ENCODE assay signal across 33 cellular contexts in genomic region chr19:50286443-50286842, GRCh38. TPM values are rescaled to one million over a fixed set of nuclear protein-coding genes. Genes with fewer than 3 reads are reported as not detected.
DNase-seq lines count a peak whose midpoint lies in the region; ATAC-seq lines count a peak whose summit lies in the region.
"Had no signal": no experiment of that assay in that cellular context is flagged by ENCODE, and none has a peak within 500 bp of the region (broad histone marks: within the 10 kb centered on the region; RNA-seq: fewer than 3 reads in every experiment).

No MANE protein-coding gene starts in this region.

- no peak overlapping the region for H3K4me3 ChIP-seq in neuronal stem cell (ENCODE audit: low read length in 2 of 2)
- H3K4me3 ChIP-seq: A549; BLaER1; BLaER1 treated with 17β-estradiol and CSF1 and Interleukin-3, amounts not matched to agents 10 nM and 100 nM had no signal

- no peak overlapping the region for H3K4ac ChIP-seq in neuronal stem cell (ENCODE audit: low read length)

- peaks cover 9 to 12% of the 10 kb centered on the region in 2 donors for H3K9me3 ChIP-seq in neuronal stem cell (replicated peaks in 1 of 2; ENCODE audit: control insufficient read depth in 2 of 2, insufficient read depth in 1 of 2, low read depth in 1 of 2, low read length in 2 of 2)
- H3K9me3 ChIP-seq: BE2C had no signal

- H3K79me1 ChIP-seq in neuronal stem cell (ENCODE audit: low read depth, low read length) = no peaks in the 10 kb centered on the region

- H3K14ac ChIP-seq in neuronal stem cell (ENCODE audit: low read length) = peak overlapping the region; percentile 71

- peak; percentile 19 for DNase-seq in activated effector memory CD4-positive, alpha-beta T cell treated with anti-CD3 and anti-CD28 coated beads, Interleukin-2, amount 50 U/mL, for 16 hours
- no peak for DNase-seq in activated effector memory CD4-positive, alpha-beta T cell treated with Interleukin-2 at 50 U/mL for 16 hours
- no peak for DNase-seq in neuronal stem cell (ENCODE audit: low spot score)
- peak; percentile 71 for DNase-seq in posterior vena cava (ENCODE audit: low spot score)
- DNase-seq in DMS114 treated with DMSO at 0.1 percent for 48 hours (lab: John Stamatoyannopoulos, UW; ENCODE audit: unreplicated experiment) = no peak
- DNase-seq: 8988T; ACHN; AML-193; BE2C; C1 segment of cervical spinal cord; Caco-2; Calu3; CD4-positive, alpha-beta memory T cell; CD4-positive, alpha-beta T cell; CD4-positive, CD25-positive, alpha-beta regulatory T cell; CD8-positive, alpha-beta T cell; COR-L47; DMS 273 treated with DMSO at 0.1 percent for 48 hours; DMS153; DMS53; DMS79; DMS79 treated with DMSO at 0.1 percent for 48 hours; DND-41; EL had no signal

- H2BK15ac ChIP-seq in neuronal stem cell (ENCODE audit: low read length) = no peak overlapping the region

- H3K9ac ChIP-seq in neuronal stem cell (ENCODE audit: low read depth, low read length, poor library complexity) = peak overlapping the region; percentile 60
- H3K9ac ChIP-seq: BLaER1; BLaER1 treated with 17β-estradiol and CSF1 and Interleukin-3, amounts not matched to agents 10 nM and 100 nM had no signal

- H2BK5ac ChIP-seq in neuronal stem cell (ENCODE audit: low read length) = no peak overlapping the region

- H3K23ac ChIP-seq in neuronal stem cell (ENCODE audit: low read depth, low read length, poor library complexity) = no peak overlapping the region

- H4K8ac ChIP-seq in neuronal stem cell (ENCODE audit: low read depth, low read length) = no peak overlapping the region

- H2BK12ac ChIP-seq in neuronal stem cell (ENCODE audit: low read length) = peak overlapping the region; percentile 22

- H3K18ac ChIP-seq in neuronal stem cell (ENCODE audit: low read length) = peak overlapping the region; percentile 11

- peaks cover 0 to 1% of the 10 kb centered on the region in 2 donors for H3K4me1 ChIP-seq in neuronal stem cell (ENCODE audit: control insufficient read depth in 2 of 2, insufficient read depth in 1 of 2, low read depth in 1 of 2, low read length in 2 of 2)
- H3K4me1 ChIP-seq: A549, BE2C, Caco-2 had no signal

- H4K91ac ChIP-seq in neuronal stem cell (ENCODE audit: low read depth, low read length, poor library complexity) = no peak overlapping the region

- H3K36me3 ChIP-seq in neuronal stem cell (replicated peaks in 1 of 2; ENCODE audit: control insufficient read depth in 2 of 2, insufficient read depth in 2 of 2, low read length in 2 of 2) = peaks cover 0 to 18% of the 10 kb centered on the region in 2 donors
- H3K36me3 ChIP-seq: BE2C, BLaER1 had no signal

- intact Hi-C loops in posterior vena cava (cut with DNase I) = no loop called here

- no peak overlapping the region for H3K4me2 ChIP-seq in neuronal stem cell (ENCODE audit: insufficient read depth, low read length, poor library complexity, severe bottlenecking)
- H3K4me2 ChIP-seq: A549; BLaER1; BLaER1 treated with 17β-estradiol and CSF1 and Interleukin-3, amounts not matched to agents 10 nM and 100 nM had no signal

- H3K27ac ChIP-seq in neuronal stem cell (replicated peaks; ENCODE audit: low read length) = no peak overlapping the region
- H3K27ac ChIP-seq: 22Rv1; A549; BLaER1; BLaER1 treated with 17β-estradiol and CSF1 and Interleukin-3, amounts not matched to agents 10 nM and 100 nM; C4-2B had no signal

- no peak for ATAC-seq in HG03095 (IDR thresholded peaks at IDR 0.05; ENCODE audit: unreplicated experiment)
- ATAC-seq: A549; CD8-positive, alpha-beta T cell had no signal

- no CpG with 5 or more reads among the region's 18 CpGs for WGBS in neuronal stem cell (ENCODE audit: extremely low coverage in 2 of 2, insufficient read length in 2 of 2, insufficient replicate concordance in 1 of 2), 2 donors

- peaks cover 0 to 16% (median 0%) of the 10 kb centered on the region in 3 experiments for H3K27me3 ChIP-seq in neuronal stem cell (ENCODE audit: control insufficient read depth in 3 of 3, insufficient read depth in 3 of 3, low read depth in 1 of 3, low read length in 3 of 3)
- H3K27me3 ChIP-seq: BE2C, BLaER1 had no signal

- no peak overlapping the region for H2AK5ac ChIP-seq in neuronal stem cell (ENCODE audit: low read depth, low read length)

- H2AFZ ChIP-seq in neuronal stem cell (ENCODE audit: low read length) = no peak overlapping the region

- no peak overlapping the region for H2BK120ac ChIP-seq in neuronal stem cell (ENCODE audit: low read depth, low read length)

RNA-seq across cellular contexts. Expression of gene KCNC3, which starts 42.7 kb away (rescaled TPM):
- polyA plus RNA-seq in neuronal stem cell (2013, experiment 1 of 2) = 6.8 TPM
- polyA plus RNA-seq in neuronal stem cell (2013, experiment 2 of 2) = 6.9 TPM
- total RNA-seq in posterior vena cava = under 1 TPM; 0.83 to 0.90 TPM
- total RNA-seq: A172 had no signal
- polyA plus RNA-seq: AG04450; CD4-positive, alpha-beta memory T cell; CD4-positive, CD25-positive, alpha-beta regulatory T cell; CD8-positive, alpha-beta memory T cell had no signal

Comparison
In these comparisons a context has a peak if more than half of its experiments do, and no peak if none do; other contexts are left out.
1. DNase-seq: peak in activated effector memory CD4-positive, alpha-beta T cell treated with anti-CD3 and anti-CD28 coated beads, Interleukin-2, amount 50 U/mL, for 16 hours (single experiment) and posterior vena cava (single experiment); none in activated effector memory CD4-positive, alpha-beta T cell treated with Interleukin-2 at 50 U/mL for 16 hours (single experiment), neuronal stem cell (single experiment) and DMS114 treated with DMSO at 0.1 percent for 48 hours (single experiment).